In the genomic region with DNA sequence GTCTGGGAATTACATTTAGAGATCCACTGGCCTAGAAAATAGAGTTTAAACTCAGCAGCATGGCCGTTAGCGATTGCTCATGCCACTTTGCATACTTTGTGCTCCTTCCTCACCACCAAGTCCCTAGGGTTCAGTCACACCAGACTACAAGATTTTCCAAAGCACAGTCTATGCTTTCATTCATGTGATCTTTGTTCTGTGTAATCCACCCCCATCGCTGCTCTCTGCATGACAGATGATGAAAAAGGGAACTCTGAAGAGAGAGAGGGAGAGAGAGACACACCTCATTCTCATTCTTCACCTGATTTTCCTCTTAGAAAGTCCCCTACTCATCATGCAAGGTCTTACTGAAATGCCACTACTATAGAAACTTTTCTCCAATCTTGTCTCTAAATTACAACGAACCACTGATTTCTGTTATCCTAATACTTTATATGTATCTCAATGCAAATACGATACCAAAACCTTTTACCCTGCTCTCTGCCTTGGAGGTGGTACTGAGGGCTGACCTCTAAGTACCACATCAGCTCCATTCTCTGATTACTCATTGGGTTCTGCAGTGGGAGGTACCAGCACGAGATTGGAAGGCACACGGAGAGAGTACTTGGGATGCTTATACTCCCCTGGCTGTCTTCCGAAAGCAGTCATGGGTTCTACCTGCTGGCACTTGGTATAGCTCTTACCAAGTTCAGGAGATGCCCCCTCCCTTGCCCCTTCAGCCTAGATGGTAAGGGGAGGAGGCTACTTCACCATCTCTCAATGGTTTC, we compare ENCODE assay signal across 1 cellular context.
TF ChIP-seq lines count a peak whose summit lies in the region.

No MANE protein-coding gene starts in this region.

TF ChIP-seq in GM12878, 131 proteins besides CTCF, POLR2A, EP300 and RAD21 (continued from another document and continues in another):
- TF ChIP-seq, protein P1, sequence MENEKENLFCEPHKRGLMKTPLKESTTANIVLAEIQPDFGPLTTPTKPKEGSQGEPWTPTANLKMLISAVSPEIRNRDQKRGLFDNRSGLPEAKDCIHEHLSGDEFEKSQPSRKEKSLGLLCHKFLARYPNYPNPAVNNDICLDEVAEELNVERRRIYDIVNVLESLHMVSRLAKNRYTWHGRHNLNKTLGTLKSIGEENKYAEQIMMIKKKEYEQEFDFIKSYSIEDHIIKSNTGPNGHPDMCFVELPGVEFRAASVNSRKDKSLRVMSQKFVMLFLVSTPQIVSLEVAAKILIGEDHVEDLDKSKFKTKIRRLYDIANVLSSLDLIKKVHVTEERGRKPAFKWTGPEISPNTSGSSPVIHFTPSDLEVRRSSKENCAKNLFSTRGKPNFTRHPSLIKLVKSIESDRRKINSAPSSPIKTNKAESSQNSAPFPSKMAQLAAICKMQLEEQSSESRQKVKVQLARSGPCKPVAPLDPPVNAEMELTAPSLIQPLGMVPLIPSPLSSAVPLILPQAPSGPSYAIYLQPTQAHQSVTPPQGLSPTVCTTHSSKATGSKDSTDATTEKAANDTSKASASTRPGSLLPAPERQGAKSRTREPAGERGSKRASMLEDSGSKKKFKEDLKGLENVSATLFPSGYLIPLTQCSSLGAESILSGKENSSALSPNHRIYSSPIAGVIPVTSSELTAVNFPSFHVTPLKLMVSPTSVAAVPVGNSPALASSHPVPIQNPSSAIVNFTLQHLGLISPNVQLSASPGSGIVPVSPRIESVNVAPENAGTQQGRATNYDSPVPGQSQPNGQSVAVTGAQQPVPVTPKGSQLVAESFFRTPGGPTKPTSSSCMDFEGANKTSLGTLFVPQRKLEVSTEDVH (IDR thresholded peaks at IDR 0.05; ENCODE audit: low read depth, partially characterized antibody): no peak
- TF ChIP-seq RELA (IDR thresholded peaks at IDR 0.05; ENCODE audit: borderline replicate concordance, partially characterized antibody) (peak; percentile 57), KAT2A (conservative IDR thresholded peaks at IDR 0.05; ENCODE audit: control insufficient read depth, low read depth, low read length) (no peak), CREM (IDR thresholded peaks at IDR 0.05; ENCODE audit: low read depth) (peak; percentile 90), ZSCAN29 (IDR thresholded peaks at IDR 0.05) (no peak), JUNB (IDR thresholded peaks at IDR 0.05) (peak; percentile 83), CBFB (IDR thresholded peaks at IDR 0.05; ENCODE audit: low read depth) (peak; percentile 85), NRF1 (conservative IDR thresholded peaks at IDR 0.05; ENCODE audit: low read depth, low read length) (no peak), HDGF (IDR thresholded peaks at IDR 0.05) (no peak; the same call in 1 of the 2 replicates), POLR2AphosphoS5 (IDR thresholded peaks at IDR 0.05; ENCODE audit: low read length) (peak; percentile 73; the same call in 1 of the 2 replicates), HDAC2 (IDR thresholded peaks at IDR 0.05) (no peak), SMC3 (IDR thresholded peaks at IDR 0.05; ENCODE audit: borderline replicate concordance, low read length) (no peak; the same call in 1 of the 2 replicates), NFYA (IDR thresholded peaks at IDR 0.05; ENCODE audit: borderline replicate concordance, low read depth, low read length) (no peak), POU2F2 (IDR thresholded peaks at IDR 0.05; ENCODE audit: borderline replicate concordance, low read depth, low read length) (peak; percentile 99), FOXM1 (IDR thresholded peaks at IDR 0.05; ENCODE audit: low read depth, low read length) (peak; percentile 91; the same call in 1 of the 2 replicates), SREBF2 (IDR thresholded peaks at IDR 0.05; ENCODE audit: low read length) (no peak), SIN3A (IDR thresholded peaks at IDR 0.05; ENCODE audit: low read depth, low read length) (no peak), NFXL1 (IDR thresholded peaks at IDR 0.05; ENCODE audit: borderline replicate concordance) (no peak), HCFC1 (IDR thresholded peaks at IDR 0.05; ENCODE audit: low read length) (no peak), ETV6 (conservative IDR thresholded peaks at IDR 0.05 in 1 of 2, IDR thresholded peaks at IDR 0.05 in 1 of 2; ENCODE audit: borderline replicate concordance in 1 of 2, low read depth in 1 of 2) (peak in 1 of 2 experiments; percentile 90; a peak in 2 of 4 replicates), ASH2L (IDR thresholded peaks at IDR 0.05; ENCODE audit: borderline replicate concordance, low read depth) (0 out of 2 replicates have a peak, but pooled peaks have one; percentile 22), NR2C2 (IDR thresholded peaks at IDR 0.05; ENCODE audit: borderline replicate concordance, control insufficient read depth, insufficient read length, low read depth) (no peak), CHD4 (IDR thresholded peaks at IDR 0.05) (no peak), PAX8 (IDR thresholded peaks at IDR 0.05) (no peak; the same call in 1 of the 2 replicates), MTA3 (IDR thresholded peaks at IDR 0.05; ENCODE audit: borderline replicate concordance, low read length) (peak; percentile 92; the same call in 1 of the 2 replicates), IRF4 (IDR thresholded peaks at IDR 0.05; ENCODE audit: low read depth, low read length) (peak; percentile 92), GATAD2B (conservative IDR thresholded peaks at IDR 0.05; ENCODE audit: low read depth) (peak; percentile 82), BCL11A (IDR thresholded peaks at IDR 0.05; ENCODE audit: low read depth, low read length) (peak; percentile 91), MXI1 (IDR thresholded peaks at IDR 0.05; ENCODE audit: low read depth, low read length) (peak; percentile 78), ZNF622 (IDR thresholded peaks at IDR 0.05) (no peak), SUZ12 (IDR thresholded peaks at IDR 0.05; ENCODE audit: unreplicated experiment) (no peak), SPI1 (IDR thresholded peaks at IDR 0.05; ENCODE audit: borderline replicate concordance, insufficient read depth, low read depth, low read length) (peak; percentile 92), PAX5 (IDR thresholded peaks at IDR 0.05; ENCODE audit: borderline replicate concordance, low read depth, low read length) (peak; percentile 90; the same call in 1 of the 2 replicates)
- TF ChIP-seq, protein P2, sequence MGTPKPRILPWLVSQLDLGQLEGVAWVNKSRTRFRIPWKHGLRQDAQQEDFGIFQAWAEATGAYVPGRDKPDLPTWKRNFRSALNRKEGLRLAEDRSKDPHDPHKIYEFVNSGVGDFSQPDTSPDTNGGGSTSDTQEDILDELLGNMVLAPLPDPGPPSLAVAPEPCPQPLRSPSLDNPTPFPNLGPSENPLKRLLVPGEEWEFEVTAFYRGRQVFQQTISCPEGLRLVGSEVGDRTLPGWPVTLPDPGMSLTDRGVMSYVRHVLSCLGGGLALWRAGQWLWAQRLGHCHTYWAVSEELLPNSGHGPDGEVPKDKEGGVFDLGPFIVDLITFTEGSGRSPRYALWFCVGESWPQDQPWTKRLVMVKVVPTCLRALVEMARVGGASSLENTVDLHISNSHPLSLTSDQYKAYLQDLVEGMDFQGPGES (IDR thresholded peaks at IDR 0.05): no peak
- TF ChIP-seq, protein P3, sequence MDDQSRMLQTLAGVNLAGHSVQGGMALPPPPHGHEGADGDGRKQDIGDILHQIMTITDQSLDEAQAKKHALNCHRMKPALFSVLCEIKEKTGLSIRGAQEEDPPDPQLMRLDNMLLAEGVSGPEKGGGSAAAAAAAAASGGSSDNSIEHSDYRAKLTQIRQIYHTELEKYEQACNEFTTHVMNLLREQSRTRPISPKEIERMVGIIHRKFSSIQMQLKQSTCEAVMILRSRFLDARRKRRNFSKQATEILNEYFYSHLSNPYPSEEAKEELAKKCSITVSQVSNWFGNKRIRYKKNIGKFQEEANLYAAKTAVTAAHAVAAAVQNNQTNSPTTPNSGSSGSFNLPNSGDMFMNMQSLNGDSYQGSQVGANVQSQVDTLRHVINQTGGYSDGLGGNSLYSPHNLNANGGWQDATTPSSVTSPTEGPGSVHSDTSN (IDR thresholded peaks at IDR 0.05; ENCODE audit: insufficient replicate concordance, low read depth, low read length): peak; percentile 52
- TF ChIP-seq, protein P4, sequence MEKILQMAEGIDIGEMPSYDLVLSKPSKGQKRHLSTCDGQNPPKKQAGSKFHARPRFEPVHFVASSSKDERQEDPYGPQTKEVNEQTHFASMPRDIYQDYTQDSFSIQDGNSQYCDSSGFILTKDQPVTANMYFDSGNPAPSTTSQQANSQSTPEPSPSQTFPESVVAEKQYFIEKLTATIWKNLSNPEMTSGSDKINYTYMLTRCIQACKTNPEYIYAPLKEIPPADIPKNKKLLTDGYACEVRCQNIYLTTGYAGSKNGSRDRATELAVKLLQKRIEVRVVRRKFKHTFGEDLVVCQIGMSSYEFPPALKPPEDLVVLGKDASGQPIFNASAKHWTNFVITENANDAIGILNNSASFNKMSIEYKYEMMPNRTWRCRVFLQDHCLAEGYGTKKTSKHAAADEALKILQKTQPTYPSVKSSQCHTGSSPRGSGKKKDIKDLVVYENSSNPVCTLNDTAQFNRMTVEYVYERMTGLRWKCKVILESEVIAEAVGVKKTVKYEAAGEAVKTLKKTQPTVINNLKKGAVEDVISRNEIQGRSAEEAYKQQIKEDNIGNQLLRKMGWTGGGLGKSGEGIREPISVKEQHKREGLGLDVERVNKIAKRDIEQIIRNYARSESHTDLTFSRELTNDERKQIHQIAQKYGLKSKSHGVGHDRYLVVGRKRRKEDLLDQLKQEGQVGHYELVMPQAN (conservative IDR thresholded peaks at IDR 0.05): peak; percentile 39; the same call in 1 of the 2 replicates
- TF ChIP-seq, protein P5, sequence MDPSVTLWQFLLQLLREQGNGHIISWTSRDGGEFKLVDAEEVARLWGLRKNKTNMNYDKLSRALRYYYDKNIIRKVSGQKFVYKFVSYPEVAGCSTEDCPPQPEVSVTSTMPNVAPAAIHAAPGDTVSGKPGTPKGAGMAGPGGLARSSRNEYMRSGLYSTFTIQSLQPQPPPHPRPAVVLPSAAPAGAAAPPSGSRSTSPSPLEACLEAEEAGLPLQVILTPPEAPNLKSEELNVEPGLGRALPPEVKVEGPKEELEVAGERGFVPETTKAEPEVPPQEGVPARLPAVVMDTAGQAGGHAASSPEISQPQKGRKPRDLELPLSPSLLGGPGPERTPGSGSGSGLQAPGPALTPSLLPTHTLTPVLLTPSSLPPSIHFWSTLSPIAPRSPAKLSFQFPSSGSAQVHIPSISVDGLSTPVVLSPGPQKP (IDR thresholded peaks at IDR 0.05; ENCODE audit: low read depth, low read length): no peak
- TF ChIP-seq, protein P6, sequence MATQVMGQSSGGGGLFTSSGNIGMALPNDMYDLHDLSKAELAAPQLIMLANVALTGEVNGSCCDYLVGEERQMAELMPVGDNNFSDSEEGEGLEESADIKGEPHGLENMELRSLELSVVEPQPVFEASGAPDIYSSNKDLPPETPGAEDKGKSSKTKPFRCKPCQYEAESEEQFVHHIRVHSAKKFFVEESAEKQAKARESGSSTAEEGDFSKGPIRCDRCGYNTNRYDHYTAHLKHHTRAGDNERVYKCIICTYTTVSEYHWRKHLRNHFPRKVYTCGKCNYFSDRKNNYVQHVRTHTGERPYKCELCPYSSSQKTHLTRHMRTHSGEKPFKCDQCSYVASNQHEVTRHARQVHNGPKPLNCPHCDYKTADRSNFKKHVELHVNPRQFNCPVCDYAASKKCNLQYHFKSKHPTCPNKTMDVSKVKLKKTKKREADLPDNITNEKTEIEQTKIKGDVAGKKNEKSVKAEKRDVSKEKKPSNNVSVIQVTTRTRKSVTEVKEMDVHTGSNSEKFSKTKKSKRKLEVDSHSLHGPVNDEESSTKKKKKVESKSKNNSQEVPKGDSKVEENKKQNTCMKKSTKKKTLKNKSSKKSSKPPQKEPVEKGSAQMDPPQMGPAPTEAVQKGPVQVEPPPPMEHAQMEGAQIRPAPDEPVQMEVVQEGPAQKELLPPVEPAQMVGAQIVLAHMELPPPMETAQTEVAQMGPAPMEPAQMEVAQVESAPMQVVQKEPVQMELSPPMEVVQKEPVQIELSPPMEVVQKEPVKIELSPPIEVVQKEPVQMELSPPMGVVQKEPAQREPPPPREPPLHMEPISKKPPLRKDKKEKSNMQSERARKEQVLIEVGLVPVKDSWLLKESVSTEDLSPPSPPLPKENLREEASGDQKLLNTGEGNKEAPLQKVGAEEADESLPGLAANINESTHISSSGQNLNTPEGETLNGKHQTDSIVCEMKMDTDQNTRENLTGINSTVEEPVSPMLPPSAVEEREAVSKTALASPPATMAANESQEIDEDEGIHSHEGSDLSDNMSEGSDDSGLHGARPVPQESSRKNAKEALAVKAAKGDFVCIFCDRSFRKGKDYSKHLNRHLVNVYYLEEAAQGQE (IDR thresholded peaks at IDR 0.05; ENCODE audit: low read depth, low read length): no peak
- TF ChIP-seq, protein P7, sequence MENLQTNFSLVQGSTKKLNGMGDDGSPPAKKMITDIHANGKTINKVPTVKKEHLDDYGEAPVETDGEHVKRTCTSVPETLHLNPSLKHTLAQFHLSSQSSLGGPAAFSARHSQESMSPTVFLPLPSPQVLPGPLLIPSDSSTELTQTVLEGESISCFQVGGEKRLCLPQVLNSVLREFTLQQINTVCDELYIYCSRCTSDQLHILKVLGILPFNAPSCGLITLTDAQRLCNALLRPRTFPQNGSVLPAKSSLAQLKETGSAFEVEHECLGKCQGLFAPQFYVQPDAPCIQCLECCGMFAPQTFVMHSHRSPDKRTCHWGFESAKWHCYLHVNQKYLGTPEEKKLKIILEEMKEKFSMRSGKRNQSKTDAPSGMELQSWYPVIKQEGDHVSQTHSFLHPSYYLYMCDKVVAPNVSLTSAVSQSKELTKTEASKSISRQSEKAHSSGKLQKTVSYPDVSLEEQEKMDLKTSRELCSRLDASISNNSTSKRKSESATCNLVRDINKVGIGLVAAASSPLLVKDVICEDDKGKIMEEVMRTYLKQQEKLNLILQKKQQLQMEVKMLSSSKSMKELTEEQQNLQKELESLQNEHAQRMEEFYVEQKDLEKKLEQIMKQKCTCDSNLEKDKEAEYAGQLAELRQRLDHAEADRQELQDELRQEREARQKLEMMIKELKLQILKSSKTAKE (IDR thresholded peaks at IDR 0.05; ENCODE audit: low read depth, poor library complexity, severe bottlenecking): peak; percentile 96
- TF ChIP-seq, protein P8, sequence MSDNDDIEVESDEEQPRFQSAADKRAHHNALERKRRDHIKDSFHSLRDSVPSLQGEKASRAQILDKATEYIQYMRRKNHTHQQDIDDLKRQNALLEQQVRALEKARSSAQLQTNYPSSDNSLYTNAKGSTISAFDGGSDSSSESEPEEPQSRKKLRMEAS (IDR thresholded peaks at IDR 0.05; ENCODE audit: low read depth, low read length): no peak
- TF ChIP-seq, protein P9, sequence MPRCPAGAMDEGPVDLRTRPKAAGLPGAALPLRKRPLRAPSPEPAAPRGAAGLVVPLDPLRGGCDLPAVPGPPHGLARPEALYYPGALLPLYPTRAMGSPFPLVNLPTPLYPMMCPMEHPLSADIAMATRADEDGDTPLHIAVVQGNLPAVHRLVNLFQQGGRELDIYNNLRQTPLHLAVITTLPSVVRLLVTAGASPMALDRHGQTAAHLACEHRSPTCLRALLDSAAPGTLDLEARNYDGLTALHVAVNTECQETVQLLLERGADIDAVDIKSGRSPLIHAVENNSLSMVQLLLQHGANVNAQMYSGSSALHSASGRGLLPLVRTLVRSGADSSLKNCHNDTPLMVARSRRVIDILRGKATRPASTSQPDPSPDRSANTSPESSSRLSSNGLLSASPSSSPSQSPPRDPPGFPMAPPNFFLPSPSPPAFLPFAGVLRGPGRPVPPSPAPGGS (IDR thresholded peaks at IDR 0.05; ENCODE audit: borderline replicate concordance, insufficient read depth, low read depth, low read length, poor library complexity, severe bottlenecking): peak; percentile 52
